Comparison of ENCODE assay signal across 14 cellular contexts in genomic region chr20:20037960-20038359, GRCh38. TPM values are rescaled to one million over a fixed set of nuclear protein-coding genes. Genes with fewer than 3 reads are reported as not detected.
DNase-seq lines count a peak whose midpoint lies in the region; ATAC-seq, FAIRE-seq and TF ChIP-seq lines count a peak whose summit lies in the region.
"Had no signal": no experiment of that assay in that cellular context is flagged by ENCODE, and none has a peak within 500 bp of the region (broad histone marks: within the 10 kb centered on the region; RNA-seq: fewer than 3 reads in every experiment).

No MANE protein-coding gene starts in this region.

- no peak overlapping the region for H3K4me3 ChIP-seq in heart left ventricle

- no peaks in the 10 kb centered on the region for H3K4me1 ChIP-seq in heart left ventricle

- TF ChIP-seq CTCF in chondrocyte (IDR thresholded peaks at IDR 0.05) (no peak), D721Med (IDR thresholded peaks at IDR 0.05; ENCODE audit: insufficient read depth, missing control alignments) (no peak), heart left ventricle (IDR thresholded peaks at IDR 0.05) (no peak)

- no peaks in the 10 kb centered on the region for H3K27me3 ChIP-seq in heart left ventricle

- intact Hi-C loops in heart left ventricle (cut with DNase I) = no loop called here

- peak overlapping the region; percentile 87 for H3K27ac Mint-ChIP-seq in chondrocyte (ENCODE audit: unreplicated experiment)

- ATAC-seq in GM21360 (IDR thresholded peaks at IDR 0.05; ENCODE audit: unreplicated experiment) (no peak), heart left ventricle (no peak)

- peaks cover 0 to 100% (median 99%) of the 10 kb centered on the region in 9 donors for H3K36me3 ChIP-seq in heart left ventricle

- TF ChIP-seq POLR2A in heart left ventricle (IDR thresholded peaks at IDR 0.05) = no peak

- peaks cover 18% of the 10 kb centered on the region for H3K4me1 Mint-ChIP-seq in chondrocyte (ENCODE audit: low read depth)
- H3K4me1 Mint-ChIP-seq: brain had no signal

- H3K36me3 Mint-ChIP-seq in chondrocyte (ENCODE audit: low read depth) = peaks cover 29% of the 10 kb centered on the region

- H3K9me3 ChIP-seq in heart left ventricle = no peaks in the 10 kb centered on the region

- 54 to 68% (median 58%) methylated on average over 5 of the region's 5 CpGs for WGBS in heart left ventricle, 4 donors

- H3K27me3 Mint-ChIP-seq in chondrocyte (ENCODE audit: low read depth) = no peaks in the 10 kb centered on the region
- H3K27me3 Mint-ChIP-seq: brain had no signal

- no peak for FAIRE-seq in D721Med (lab: Jason Lieb, UNC)

- H3K4me3 Mint-ChIP-seq in chondrocyte (ENCODE audit: unreplicated experiment) = no peak overlapping the region
- H3K4me3 Mint-ChIP-seq: brain had no signal

- no peak overlapping the region for H3K27ac ChIP-seq in heart left ventricle

- no peaks in the 10 kb centered on the region for H3K9me3 Mint-ChIP-seq in chondrocyte (ENCODE audit: low read depth)
- H3K9me3 Mint-ChIP-seq: brain had no signal

- peak; percentile 36 for DNase-seq in AG08395 (ENCODE audit: low spot score)
- DNase-seq in HT1080 (ENCODE audit: low read depth) = peak; percentile 37
- DNase-seq in chondrocyte (ENCODE audit: low spot score) = no peak
- DNase-seq in kidney tubule cell (ENCODE audit: low spot score) = peak; percentile 50
- no peak for DNase-seq in D721Med (ENCODE audit: insufficient read length, low spot score)
- DNase-seq in NCI-H2081 (lab: John Stamatoyannopoulos, UW) = no peak
- DNase-seq in heart left ventricle = no peak
- DNase-seq: activated gamma-delta T cell, AML-193, hippocampal formation, substantia nigra had no signal

RNA-seq across cellular contexts. Expression of gene CRNKL1, which starts 14.3 kb away (rescaled TPM):
- total RNA-seq in HT1080 (2014; rRNA removed; shearing (Covaris generic)) = 23.3 and 24.6 TPM in 2 replicates
- polyA plus RNA-seq in HT1080 (2015; cell fraction: cytosol; rRNA removed) = 18.5 and 24.7 TPM in 2 replicates
- polyA plus RNA-seq in HT1080 (2015; cell fraction: nucleus; rRNA removed) = 33.9 and 36.0 TPM in 2 replicates
- total RNA-seq in chondrocyte (14.3 to 20.5 TPM (median 16.4 TPM) in 3 replicates), heart left ventricle (10 to 100 TPM; 13.4 to 21.5 (median 17.5) TPM)
- 10 to 100 TPM; 11.4 to 12.7 TPM for polyA plus RNA-seq in heart left ventricle

RNA-seq across cellular contexts. Expression of gene CFAP61, which starts 14.4 kb away (rescaled TPM):
- 0.35 TPM in 1 of 2 replicates, not detected in the other for total RNA-seq in HT1080 (2014; rRNA removed; shearing (Covaris generic))
- polyA plus RNA-seq in HT1080 (2015; cell fraction: cytosol; rRNA removed) = not detected in 2 replicates
- 0.11 TPM in 1 of 2 replicates, not detected in the other for polyA plus RNA-seq in HT1080 (2015; cell fraction: nucleus; rRNA removed)
- not detected in 3 replicates for total RNA-seq in chondrocyte
- total RNA-seq in heart left ventricle = 100 to 1,000 TPM in 1 of 9 donors, 10 to 100 TPM in 8; 17.5 to 102 (median 45.8) TPM
- 10 to 100 TPM; 12.1 to 17.4 TPM for polyA plus RNA-seq in heart left ventricle
- total RNA-seq: lung microvascular endothelial cell had no signal

RNA-seq across cellular contexts. Expression of gene NAA20, which starts 20.8 kb away (rescaled TPM):
- total RNA-seq in HT1080 (2014; rRNA removed; shearing (Covaris generic)) = 120 and 122 TPM in 2 replicates
- polyA plus RNA-seq in HT1080 (2015; cell fraction: cytosol; rRNA removed) = 171 and 198 TPM in 2 replicates
- polyA plus RNA-seq in HT1080 (2015; cell fraction: nucleus; rRNA removed) = 114 and 127 TPM in 2 replicates
- total RNA-seq in chondrocyte (44.9 to 47.2 TPM (median 46.2 TPM) in 3 replicates), heart left ventricle (10 to 100 TPM; 36.0 to 79.8 (median 59.1) TPM)
- polyA plus RNA-seq in heart left ventricle = 100 to 1,000 TPM; 108 to 130 TPM

Comparison
In these comparisons a context has a peak if more than half of its experiments do, and no peak if none do; other contexts are left out.
1. DNase-seq: peak in AG08395 (single experiment), HT1080 (single experiment) and kidney tubule cell (single experiment); none in chondrocyte (single experiment), D721Med (single experiment), NCI-H2081 (0 of 2) and heart left ventricle (0 of 5).
2. RNA of gene CFAP61, which starts 14.4 kb away (total RNA-seq): 17.5 to 102 TPM in heart left ventricle; 0.35 TPM in HT1080 and not detected in chondrocyte; every median in the first group is over 10 times any median in the second.